ENCODE assay signal across 21 cellular contexts in genomic region chr17:46180895-46181279, GRCh38. TPM values are rescaled to one million over a fixed set of nuclear protein-coding genes. Genes with fewer than 3 reads are reported as not detected.
DNase-seq lines count a peak whose midpoint lies in the region; ATAC-seq and TF ChIP-seq lines count a peak whose summit lies in the region.
"Had no signal": no experiment of that assay in that cellular context is flagged by ENCODE, and none has a peak within 500 bp of the region (broad histone marks: within the 10 kb centered on the region; RNA-seq: fewer than 3 reads in every experiment).

No MANE protein-coding gene starts in this region.

- H3K9me3 Mint-ChIP-seq in CD14-positive monocyte (no peaks in the 10 kb centered on the region), GM23338 (no peaks in the 10 kb centered on the region)
- H3K9me3 Mint-ChIP-seq in activated naive CD8-positive, alpha-beta T cell treated with anti-CD3 and anti-CD28 coated beads, Interleukin-2, amount 50 U/mL, for 24 hours, result no peaks in the 10 kb centered on the region
- peaks cover 0 to 3% (median 0%) of the 10 kb centered on the region in 11 donors for H3K9me3 Mint-ChIP-seq in naive thymus-derived CD4-positive, alpha-beta T cell
- no peaks in the 10 kb centered on the region for H3K9me3 Mint-ChIP-seq in activated CD8-positive, alpha-beta memory T cell treated with anti-CD3 and anti-CD28 coated beads, Interleukin-2, amount 10 ng/mL, durations not matched to agents 7 days and 5 days (ENCODE audit: low read depth)
- H3K9me3 Mint-ChIP-seq: neural crest cell; stimulated activated memory B cell treated with anti-CD40 and anti-IgM and Interleukin-4, amounts not matched to agents 10 μg/mL and 1 μg/mL and 100 μg/mL, for 72 hours had no signal

- no peaks in the 10 kb centered on the region for H3K36me3 ChIP-seq in GM23338 (ENCODE audit: insufficient read depth)
- H3K36me3 ChIP-seq in naive thymus-derived CD4-positive, alpha-beta T cell (ENCODE audit: control insufficient read depth in 2 of 3, insufficient read depth in 3 of 3, low read length in 3 of 3), result no peaks in the 10 kb centered on the region
- H3K36me3 ChIP-seq: ascending aorta, esophagus muscularis mucosa had no signal

- H3K27me3 Mint-ChIP-seq in CD14-positive monocyte (ENCODE audit: low read depth in 3 of 3), result no peaks in the 10 kb centered on the region
- H3K27me3 Mint-ChIP-seq in GM23338 (ENCODE audit: insufficient read depth, low read depth, poor library complexity), result peaks cover 17% of the 10 kb centered on the region
- no peaks in the 10 kb centered on the region for H3K27me3 Mint-ChIP-seq in activated naive CD8-positive, alpha-beta T cell treated with anti-CD3 and anti-CD28 coated beads, Interleukin-2, amount 50 U/mL, for 24 hours
- H3K27me3 Mint-ChIP-seq in naive thymus-derived CD4-positive, alpha-beta T cell, result no peaks in the 10 kb centered on the region
- H3K27me3 Mint-ChIP-seq in activated CD8-positive, alpha-beta memory T cell treated with anti-CD3 and anti-CD28 coated beads, Interleukin-2, amount 10 ng/mL, durations not matched to agents 7 days and 5 days, result no peaks in the 10 kb centered on the region
- H3K27me3 Mint-ChIP-seq: progenitor cell of endocrine pancreas; stimulated activated memory B cell treated with anti-CD40 and anti-IgM and Interleukin-4, amounts not matched to agents 10 μg/mL and 1 μg/mL and 100 μg/mL, for 72 hours had no signal

- no peak overlapping the region for H3K4me3 ChIP-seq in GM23338
- H3K4me3 ChIP-seq in naive thymus-derived CD4-positive, alpha-beta T cell (ENCODE audit: low read length), result no peak overlapping the region
- H3K4me3 ChIP-seq: ascending aorta, esophagus muscularis mucosa, MG63 had no signal

- peak overlapping the region; percentile 93 for H3K27ac ChIP-seq in GM23338 (ENCODE audit: low read depth)
- no peak overlapping the region for H3K27ac ChIP-seq in naive thymus-derived CD4-positive, alpha-beta T cell (ENCODE audit: low read depth, low read length)
- H3K27ac ChIP-seq: ascending aorta, esophagus muscularis mucosa had no signal

- H3K4me3 Mint-ChIP-seq in CD14-positive monocyte (no peak overlapping the region), GM23338 (no peak overlapping the region)
- no peak overlapping the region for H3K4me3 Mint-ChIP-seq in activated naive CD8-positive, alpha-beta T cell treated with anti-CD3 and anti-CD28 coated beads, Interleukin-2, amount 50 U/mL, for 24 hours
- H3K4me3 Mint-ChIP-seq in naive thymus-derived CD4-positive, alpha-beta T cell, result peak overlapping the region in 8 of 10 donors; percentile 8 to 98 (median 58)
- H3K4me3 Mint-ChIP-seq in activated CD8-positive, alpha-beta memory T cell treated with anti-CD3 and anti-CD28 coated beads, Interleukin-2, amount 10 ng/mL, durations not matched to agents 7 days and 5 days, result no peak overlapping the region
- H3K4me3 Mint-ChIP-seq: neural crest cell; stimulated activated memory B cell treated with anti-CD40 and anti-IgM and Interleukin-4, amounts not matched to agents 10 μg/mL and 1 μg/mL and 100 μg/mL, for 72 hours had no signal

- intact Hi-C loops in CD14-positive monocyte (cut with micrococcal nuclease) (loop anchor here in 1 of 2 donors (2.0 kb wide), 1 partner anchor 18 kb away; no protein-coding TSS in a partner anchor), Right ventricle myocardium superior (cut with DNase I) (no loop called here)
- intact Hi-C loops in naive thymus-derived CD4-positive, alpha-beta T cell (cut with micrococcal nuclease), result loop anchor here in 1 of 2 donors (5.0 kb wide), 1 partner anchor 39 kb away; no protein-coding TSS in a partner anchor

- H3K79me2 ChIP-seq in GM23338 (replicated peaks; ENCODE audit: insufficient read depth), result peaks cover 100% of the 10 kb centered on the region

- CTCF ChIA-PET in naive thymus-derived CD4-positive, alpha-beta T cell (lab: Charles Lee), result interaction anchor here (0.6 to 1.3 kb wide), 3 partner anchors 8 to 1496 kb away, joined by 4 to 6 read pairs (median 4); no protein-coding TSS in a partner anchor
- CTCF ChIA-PET in activated CD8-positive, alpha-beta memory T cell treated with anti-CD3 and anti-CD28 coated beads, Interleukin-2, amount 10 ng/mL, durations not matched to agents 7 days and 5 days (lab: Charles Lee), result interaction anchor here (0.9 to 4.7 kb wide), 9 partner anchors 10 to 232 kb away, joined by 3 to 30 read pairs (median 5); partner anchors contain the start of gene KANSL1

- POLR2A ChIA-PET in naive thymus-derived CD4-positive, alpha-beta T cell (lab: Charles Lee), result interaction anchor here (0.6 to 1.2 kb wide), 2 partner anchors 13 to 22 kb away, joined by 4 to 5 read pairs; no protein-coding TSS in a partner anchor

- DNase-seq in CD14-positive monocyte (ENCODE audit: low spot score), result no peak
- DNase-seq in GM23338 (ENCODE audit: low spot score), result no peak
- no peak for DNase-seq in activated naive CD8-positive, alpha-beta T cell treated with anti-CD3 and anti-CD28 coated beads, Interleukin-2, amount 50 U/mL, for 24 hours
- no peak for DNase-seq in naive thymus-derived CD4-positive, alpha-beta T cell
- DNase-seq in Right ventricle myocardium superior, result no peak
- no peak for DNase-seq in activated CD8-positive, alpha-beta memory T cell treated with anti-CD3 and anti-CD28 coated beads, Interleukin-2, amount 10 ng/mL, durations not matched to agents 7 days and 5 days
- DNase-seq: activated CD4-positive, alpha-beta T cell treated with anti-CD3 and anti-CD28 coated beads, Interleukin-2, amount 50 U/mL, for 1 hour; activated gamma-delta T cell treated with Interleukin-2 at 50 U/mL for 16 hours; central memory CD4-positive, alpha-beta T cell; DND-41; IMR-90; MG63; NCI-H1436 treated with DMSO at 0.1 percent for 48 hours; NCI-H2171 treated with DMSO at 0.1 percent for 48 hours; NCI-H526 had no signal

- no peak overlapping the region for H2AFZ ChIP-seq in GM23338

- H3K9me2 ChIP-seq in GM23338 (ENCODE audit: insufficient read depth), result no peaks in the 10 kb centered on the region

- TF ChIP-seq CTCF in CD14-positive monocyte (IDR thresholded peaks at IDR 0.05) (no peak), GM23338 (conservative IDR thresholded peaks at IDR 0.05; ENCODE audit: low read depth in 2 of 2) (no peak)

- H3K27me3 ChIP-seq in GM23338 (ENCODE audit: insufficient read depth), result no peaks in the 10 kb centered on the region
- H3K27me3 ChIP-seq in naive thymus-derived CD4-positive, alpha-beta T cell (ENCODE audit: control insufficient read depth in 2 of 2, insufficient read depth in 2 of 2, low read length in 2 of 2), result no peaks in the 10 kb centered on the region
- H3K27me3 ChIP-seq: ascending aorta, esophagus muscularis mucosa, MG63 had no signal

- peak overlapping the region; percentile 18 for H3K4me2 ChIP-seq in GM23338

- no peaks in the 10 kb centered on the region for H3F3A ChIP-seq in GM23338 (replicated peaks; ENCODE audit: low read depth)

- H3K27ac Mint-ChIP-seq in CD14-positive monocyte, result peak overlapping the region in 4 of 7 donors; percentile 72 to 84 (median 80)
- peak overlapping the region; percentile 41 for H3K27ac Mint-ChIP-seq in GM23338
- H3K27ac Mint-ChIP-seq in activated naive CD8-positive, alpha-beta T cell treated with anti-CD3 and anti-CD28 coated beads, Interleukin-2, amount 50 U/mL, for 24 hours, result peak overlapping the region; percentile 26
- H3K27ac Mint-ChIP-seq in naive thymus-derived CD4-positive, alpha-beta T cell, result peak overlapping the region in 8 of 9 donors; percentile 1 to 79 (median 46)
- no peak overlapping the region for H3K27ac Mint-ChIP-seq in activated CD8-positive, alpha-beta memory T cell treated with anti-CD3 and anti-CD28 coated beads, Interleukin-2, amount 10 ng/mL, durations not matched to agents 7 days and 5 days

- peaks cover 85% of the 10 kb centered on the region for H4K20me1 ChIP-seq in GM23338 (replicated peaks; ENCODE audit: insufficient read depth)

- H3K9me3 ChIP-seq in naive thymus-derived CD4-positive, alpha-beta T cell (ENCODE audit: control insufficient read depth in 2 of 3, low read length in 3 of 3), result no peaks in the 10 kb centered on the region
- H3K9me3 ChIP-seq: ascending aorta, esophagus muscularis mucosa, MG63 had no signal

- H3K4me1 Mint-ChIP-seq in CD14-positive monocyte (peaks cover 88% of the 10 kb centered on the region), GM23338 (peaks cover 89% of the 10 kb centered on the region)
- peaks cover 95% of the 10 kb centered on the region for H3K4me1 Mint-ChIP-seq in activated naive CD8-positive, alpha-beta T cell treated with anti-CD3 and anti-CD28 coated beads, Interleukin-2, amount 50 U/mL, for 24 hours
- peaks cover 79 to 100% (median 96%) of the 10 kb centered on the region in 7 donors for H3K4me1 Mint-ChIP-seq in naive thymus-derived CD4-positive, alpha-beta T cell
- H3K4me1 Mint-ChIP-seq in activated CD8-positive, alpha-beta memory T cell treated with anti-CD3 and anti-CD28 coated beads, Interleukin-2, amount 10 ng/mL, durations not matched to agents 7 days and 5 days, result peaks cover 75% of the 10 kb centered on the region

- H3K36me3 Mint-ChIP-seq in CD14-positive monocyte, result peaks cover 3 to 6% of the 10 kb centered on the region in 2 donors
- H3K36me3 Mint-ChIP-seq in GM23338 (ENCODE audit: low read depth), result no peaks in the 10 kb centered on the region; the same call in 2 of the 3 replicates
- H3K36me3 Mint-ChIP-seq in activated naive CD8-positive, alpha-beta T cell treated with anti-CD3 and anti-CD28 coated beads, Interleukin-2, amount 50 U/mL, for 24 hours (ENCODE audit: low read depth), result peaks cover 12% of the 10 kb centered on the region
- peaks cover 0 to 23% (median 6%) of the 10 kb centered on the region in 5 donors for H3K36me3 Mint-ChIP-seq in naive thymus-derived CD4-positive, alpha-beta T cell
- H3K36me3 Mint-ChIP-seq in activated CD8-positive, alpha-beta memory T cell treated with anti-CD3 and anti-CD28 coated beads, Interleukin-2, amount 10 ng/mL, durations not matched to agents 7 days and 5 days, result peaks cover 14% of the 10 kb centered on the region

- peaks cover 95% of the 10 kb centered on the region for H3K4me1 ChIP-seq in GM23338 (ENCODE audit: insufficient read depth)
- peaks cover 71 to 89% of the 10 kb centered on the region in 2 donors for H3K4me1 ChIP-seq in naive thymus-derived CD4-positive, alpha-beta T cell (ENCODE audit: control insufficient read depth in 2 of 2, insufficient read depth in 2 of 2, low read length in 2 of 2)

- ATAC-seq in GM23338 (no peak), Right ventricle myocardium superior (ENCODE audit: poor library complexity) (no peak), SK-N-SH treated with all-trans-retinoic acid at 6 μM for 48 hours (no peak)
- ATAC-seq in activated naive CD8-positive, alpha-beta T cell treated with anti-CD3 and anti-CD28 coated beads, Interleukin-2, amount 50 U/mL, for 24 hours, result no peak
- ATAC-seq in naive thymus-derived CD4-positive, alpha-beta T cell, result no peak
- no peak for ATAC-seq in activated CD8-positive, alpha-beta memory T cell treated with anti-CD3 and anti-CD28 coated beads, Interleukin-2, amount 10 ng/mL, durations not matched to agents 7 days and 5 days
- ATAC-seq: stimulated activated memory B cell treated with anti-CD40 and anti-IgM and Interleukin-4, amounts not matched to agents 10 μg/mL and 1 μg/mL and 100 μg/mL, for 72 hours had no signal

RNA-seq across cellular contexts. Expression of gene KANSL1, which starts 12.3 kb away (rescaled TPM):
- 1 to 10 TPM; 3.1 to 4.6 TPM for polyA plus RNA-seq in CD14-positive monocyte
- total RNA-seq in GM23338 (2014; rRNA removed; shearing (Covaris generic)), result 167 and 206 TPM in 2 replicates
- 43.6 and 49.0 TPM in 2 replicates for polyA plus RNA-seq in GM23338 (2016; fragmentation: Nextera tagmentation; extraction: Ambion mirVana)
- total RNA-seq in naive thymus-derived CD4-positive, alpha-beta T cell, result 100 to 1,000 TPM; 121 to 230 (median 202) TPM
- polyA plus RNA-seq in naive thymus-derived CD4-positive, alpha-beta T cell, result 10 to 100 TPM; 17.4 to 24.0 TPM
- total RNA-seq in Right ventricle myocardium superior, result 25.1 TPM
- total RNA-seq in activated CD8-positive, alpha-beta memory T cell treated with anti-CD3 and anti-CD28 coated beads, Interleukin-2, amount 10 ng/mL, durations not matched to agents 7 days and 5 days, result 100 to 1,000 TPM in 1 of 2 experiments, 10 to 100 TPM in 1; 85.7 to 132 TPM

Comparison
In these comparisons a context has a peak if more than half of its experiments do, and no peak if none do; other contexts are left out.
1. H3K4me3 Mint-ChIP-seq: peak in naive thymus-derived CD4-positive, alpha-beta T cell (8 of 10); none in CD14-positive monocyte (0 of 2), GM23338 (single experiment), activated naive CD8-positive, alpha-beta T cell treated with anti-CD3 and anti-CD28 coated beads, Interleukin-2, amount 50 U/mL, for 24 hours (single experiment) and activated CD8-positive, alpha-beta memory T cell treated with anti-CD3 and anti-CD28 coated beads, Interleukin-2, amount 10 ng/mL, durations not matched to agents 7 days and 5 days (single experiment).